Comparison of ENCODE assay signal across 8 cellular contexts in the genomic region with DNA sequence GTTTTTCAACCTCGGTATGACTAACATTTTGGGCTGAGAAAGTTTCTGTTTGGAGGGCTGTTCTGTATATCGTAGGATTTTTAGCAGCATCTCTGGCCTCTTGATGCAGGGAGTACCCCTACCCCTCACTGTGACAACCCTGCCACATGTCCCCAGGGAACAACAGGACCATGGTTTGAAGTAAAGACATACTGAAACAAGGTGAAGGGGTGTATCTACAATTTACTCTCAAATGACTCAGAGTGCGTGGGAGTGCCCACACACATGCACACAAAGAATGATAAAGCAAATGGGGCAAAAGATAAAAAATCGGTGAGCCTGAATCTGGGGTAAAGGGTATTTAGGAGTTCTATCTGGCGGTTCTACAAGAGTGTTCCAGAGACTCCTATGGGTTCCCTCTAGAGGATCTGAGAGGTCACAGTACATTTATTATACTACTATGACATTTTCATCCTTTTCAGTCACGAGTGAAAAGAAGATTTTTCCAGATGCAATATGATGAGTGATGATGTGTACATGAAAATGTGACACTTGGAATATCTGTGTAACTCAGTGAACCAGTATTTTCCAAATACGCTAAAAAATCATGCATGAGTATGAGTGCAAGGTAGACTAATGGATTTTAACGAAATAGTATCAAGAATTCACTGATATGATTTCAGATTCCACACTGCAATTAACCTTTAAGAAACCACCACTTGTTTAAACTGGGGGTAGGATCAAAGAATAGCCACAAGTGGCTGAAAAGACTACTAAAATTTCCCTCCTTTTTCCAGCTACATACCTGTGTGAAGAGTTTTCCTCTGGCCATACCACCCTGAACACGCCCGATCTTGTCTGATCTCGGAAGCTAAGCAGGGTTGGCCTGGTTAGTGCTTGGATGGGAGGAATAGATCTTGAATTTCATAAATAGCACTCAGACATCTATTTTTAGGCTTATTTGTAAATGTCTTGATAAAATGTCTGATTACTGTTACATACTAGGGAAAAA. TPM values are rescaled to one million over a fixed set of nuclear protein-coding genes. Genes with fewer than 3 reads are reported as not detected.
DNase-seq lines count a peak whose midpoint lies in the region; ATAC-seq, FAIRE-seq and TF ChIP-seq lines count a peak whose summit lies in the region.

No MANE protein-coding gene starts in this region.

- no peak for FAIRE-seq in H54 (lab: Jason Lieb, UNC)

- H3K9me3 Mint-ChIP-seq in activated naive CD4-positive, alpha-beta T cell treated with anti-CD3 and anti-CD28 coated beads, Interleukin-2, amount 50 U/mL, for 24 hours, result no peaks in the 10 kb centered on the region

- peak overlapping the region; percentile 12 for H3K4me3 Mint-ChIP-seq in activated naive CD4-positive, alpha-beta T cell treated with anti-CD3 and anti-CD28 coated beads, Interleukin-2, amount 50 U/mL, for 24 hours

- peak; percentile 64 for ATAC-seq in HG03439 (IDR thresholded peaks at IDR 0.05; ENCODE audit: unreplicated experiment)
- no peak for ATAC-seq in GM19455 (IDR thresholded peaks at IDR 0.05; ENCODE audit: unreplicated experiment)

- peaks cover 17% of the 10 kb centered on the region for H3K4me1 Mint-ChIP-seq in activated naive CD4-positive, alpha-beta T cell treated with anti-CD3 and anti-CD28 coated beads, Interleukin-2, amount 50 U/mL, for 24 hours

- TF ChIP-seq CTCF in GM13976 (IDR thresholded peaks at IDR 0.05; ENCODE audit: borderline replicate concordance, control extremely low read depth, extremely low read depth, insufficient read depth, missing control alignments), result no peak

- DNase-seq in GM13976 (ENCODE audit: low spot score), result peak; percentile 68
- peak; percentile 15 for DNase-seq in renal cortical epithelial cell (ENCODE audit: low read depth)
- DNase-seq in H54 (ENCODE audit: insufficient read length, low spot score), result no peak
- no peak for DNase-seq in DMS53 (lab: John Stamatoyannopoulos, UW)
- DNase-seq in NCI-H526 (lab: John Stamatoyannopoulos, UW), result no peak

- in situ Hi-C loops in GM13976 (cut with MboI; ENCODE audit: low sequenced_read_pairs, unreplicated experiment), result no loop called here

- no peaks in the 10 kb centered on the region for H3K27me3 Mint-ChIP-seq in activated naive CD4-positive, alpha-beta T cell treated with anti-CD3 and anti-CD28 coated beads, Interleukin-2, amount 50 U/mL, for 24 hours

- TF ChIP-seq POLR2A in H54 (IDR thresholded peaks at IDR 0.05; ENCODE audit: low read depth, low read length), result no peak

- H3K36me3 Mint-ChIP-seq in activated naive CD4-positive, alpha-beta T cell treated with anti-CD3 and anti-CD28 coated beads, Interleukin-2, amount 50 U/mL, for 24 hours, result peaks cover 12% of the 10 kb centered on the region

- peak overlapping the region; percentile 44 for H3K27ac Mint-ChIP-seq in activated naive CD4-positive, alpha-beta T cell treated with anti-CD3 and anti-CD28 coated beads, Interleukin-2, amount 50 U/mL, for 24 hours

RNA-seq across cellular contexts. Expression of a gene that starts 56.3 kb away (rescaled TPM):
- total RNA-seq in renal cortical epithelial cell, result 1.0 and 3.0 TPM in 2 replicates

Comparison
In these comparisons a context has a peak if more than half of its experiments do, and no peak if none do; other contexts are left out.
1. DNase-seq: peak in GM13976 (single experiment) and renal cortical epithelial cell (single experiment); none in H54 (single experiment), DMS53 (single experiment) and NCI-H526 (0 of 2).